ENCODE assay signal across 1 cellular context in the genomic region with DNA sequence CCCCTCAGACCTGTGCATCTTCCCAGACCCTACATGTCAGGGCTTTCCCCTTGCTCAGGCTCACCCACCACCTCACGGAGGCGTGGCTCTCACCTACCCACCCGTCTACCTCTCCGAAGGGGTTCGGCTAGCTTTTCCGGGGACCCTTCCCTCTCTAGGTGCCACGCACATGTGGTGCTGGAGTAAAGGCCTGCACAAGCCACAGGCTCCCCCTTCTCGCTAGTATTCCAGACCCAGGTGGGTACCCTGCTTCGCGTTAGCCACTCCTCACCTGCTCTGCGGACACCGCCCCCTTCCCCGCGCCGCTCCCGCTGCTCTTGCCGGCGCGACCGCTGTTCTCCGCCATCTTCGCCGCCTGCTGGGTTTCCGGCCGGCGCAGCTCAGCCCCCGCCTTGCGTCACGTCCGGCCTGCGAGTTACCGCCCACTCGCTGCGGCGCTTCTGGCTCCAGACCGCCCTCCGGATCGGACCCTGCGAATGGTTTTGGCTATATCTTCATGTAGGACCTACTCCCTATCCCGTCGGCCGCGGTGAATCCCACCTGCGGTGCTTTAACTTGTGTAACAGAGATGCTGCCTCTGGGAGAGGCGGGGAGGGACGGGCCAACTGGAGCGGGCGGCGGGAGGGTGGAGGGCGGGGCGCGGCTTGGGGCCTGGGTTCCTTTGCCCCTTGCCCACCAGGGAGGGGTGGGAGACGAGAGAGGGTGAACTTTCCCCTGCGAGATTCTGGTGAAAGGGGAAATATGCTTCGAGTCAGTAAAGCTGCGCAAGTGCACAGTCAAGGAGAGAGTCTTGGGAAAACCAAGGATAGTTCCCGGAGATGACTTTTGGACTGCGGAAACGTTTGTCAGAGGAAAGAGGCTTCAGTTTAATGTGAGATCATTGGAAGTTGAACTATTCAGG.
TF ChIP-seq lines count a peak whose summit lies in the region.

A gene with protein sequence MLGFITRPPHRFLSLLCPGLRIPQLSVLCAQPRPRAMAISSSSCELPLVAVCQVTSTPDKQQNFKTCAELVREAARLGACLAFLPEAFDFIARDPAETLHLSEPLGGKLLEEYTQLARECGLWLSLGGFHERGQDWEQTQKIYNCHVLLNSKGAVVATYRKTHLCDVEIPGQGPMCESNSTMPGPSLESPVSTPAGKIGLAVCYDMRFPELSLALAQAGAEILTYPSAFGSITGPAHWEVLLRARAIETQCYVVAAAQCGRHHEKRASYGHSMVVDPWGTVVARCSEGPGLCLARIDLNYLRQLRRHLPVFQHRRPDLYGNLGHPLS (plus strand): TSS at position 425 of the 901 bp plus-strand sequence. CDS start 72 bp downstream, at position 497.
A gene with protein sequence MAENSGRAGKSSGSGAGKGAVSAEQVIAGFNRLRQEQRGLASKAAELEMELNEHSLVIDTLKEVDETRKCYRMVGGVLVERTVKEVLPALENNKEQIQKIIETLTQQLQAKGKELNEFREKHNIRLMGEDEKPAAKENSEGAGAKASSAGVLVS (minus strand): TSS at position 357 of the 901 bp plus-strand sequence. CDS start 11 bp downstream, at position 346.

TF ChIP-seq in K562, 482 proteins besides CTCF, POLR2A, EP300 and RAD21 (continued from another document and continues in another):
- TF ChIP-seq MYBL2 (IDR thresholded peaks at IDR 0.05; ENCODE audit: low read depth) (no peak), MYBL2 (CRISPR knock-in tag; IDR thresholded peaks at IDR 0.05; ENCODE audit: borderline replicate concordance) (no peak), ZFP30 (CRISPR knock-in tag; IDR thresholded peaks at IDR 0.05; ENCODE audit: borderline replicate concordance) (no peak), ZNF445 (CRISPR knock-in tag; IDR thresholded peaks at IDR 0.05; ENCODE audit: low read depth) (no peak), HNRNPLL (IDR thresholded peaks at IDR 0.05; ENCODE audit: low read depth, low read length, poor library complexity, severe bottlenecking) (peak; percentile 85), SIN3A (IDR thresholded peaks at IDR 0.05; ENCODE audit: borderline replicate concordance in 2 of 2, control insufficient read depth in 1 of 2, low read depth in 2 of 2, low read length in 2 of 2) (peak; percentile 89 to 97; a peak in 2 of 4 replicates), NFE2 (IDR thresholded peaks at IDR 0.05; ENCODE audit: low read depth) (no peak), NR1H2 (CRISPR knock-in tag; IDR thresholded peaks at IDR 0.05) (0 out of 2 replicates have a peak, but pooled peaks have one; percentile 59), HCFC1 (IDR thresholded peaks at IDR 0.05; ENCODE audit: low read depth, low read length) (peak; percentile 65; the same call in 1 of the 2 replicates), RBBP5 (IDR thresholded peaks at IDR 0.05; ENCODE audit: borderline replicate concordance, insufficient read depth, low read length, poor library complexity, severe bottlenecking) (peak; percentile 95), ZBTB17 (CRISPR knock-in tag; IDR thresholded peaks at IDR 0.05) (peak; percentile 74), DPF2 (IDR thresholded peaks at IDR 0.05) (no peak), ATF7 (IDR thresholded peaks at IDR 0.05) (peak; percentile 49; the same call in 1 of the 2 replicates), ZNF23 (CRISPR knock-in tag; IDR thresholded peaks at IDR 0.05) (no peak), HDAC3 (IDR thresholded peaks at IDR 0.05; ENCODE audit: borderline replicate concordance, partially characterized antibody) (no peak), FUS (optimal IDR thresholded peaks at IDR 0.05; ENCODE audit: low read depth, low read length) (no peak), ELF2 (CRISPR knock-in tag; IDR thresholded peaks at IDR 0.05) (no peak), ZNF384 (IDR thresholded peaks at IDR 0.05; ENCODE audit: low read depth, low read length) (no peak), MAFF (IDR thresholded peaks at IDR 0.05; ENCODE audit: low read length) (no peak), ERF (CRISPR knock-in tag; IDR thresholded peaks at IDR 0.05) (0 out of 2 replicates have a peak, but pooled peaks have one; percentile 80), CHD4 (IDR thresholded peaks at IDR 0.05; ENCODE audit: insufficient read depth, insufficient replicate concordance, low read depth, low read length, poor library complexity, severe bottlenecking) (no peak), WHSC1 (IDR thresholded peaks at IDR 0.05; ENCODE audit: low read length) (no peak)
- TF ChIP-seq, protein P1, sequence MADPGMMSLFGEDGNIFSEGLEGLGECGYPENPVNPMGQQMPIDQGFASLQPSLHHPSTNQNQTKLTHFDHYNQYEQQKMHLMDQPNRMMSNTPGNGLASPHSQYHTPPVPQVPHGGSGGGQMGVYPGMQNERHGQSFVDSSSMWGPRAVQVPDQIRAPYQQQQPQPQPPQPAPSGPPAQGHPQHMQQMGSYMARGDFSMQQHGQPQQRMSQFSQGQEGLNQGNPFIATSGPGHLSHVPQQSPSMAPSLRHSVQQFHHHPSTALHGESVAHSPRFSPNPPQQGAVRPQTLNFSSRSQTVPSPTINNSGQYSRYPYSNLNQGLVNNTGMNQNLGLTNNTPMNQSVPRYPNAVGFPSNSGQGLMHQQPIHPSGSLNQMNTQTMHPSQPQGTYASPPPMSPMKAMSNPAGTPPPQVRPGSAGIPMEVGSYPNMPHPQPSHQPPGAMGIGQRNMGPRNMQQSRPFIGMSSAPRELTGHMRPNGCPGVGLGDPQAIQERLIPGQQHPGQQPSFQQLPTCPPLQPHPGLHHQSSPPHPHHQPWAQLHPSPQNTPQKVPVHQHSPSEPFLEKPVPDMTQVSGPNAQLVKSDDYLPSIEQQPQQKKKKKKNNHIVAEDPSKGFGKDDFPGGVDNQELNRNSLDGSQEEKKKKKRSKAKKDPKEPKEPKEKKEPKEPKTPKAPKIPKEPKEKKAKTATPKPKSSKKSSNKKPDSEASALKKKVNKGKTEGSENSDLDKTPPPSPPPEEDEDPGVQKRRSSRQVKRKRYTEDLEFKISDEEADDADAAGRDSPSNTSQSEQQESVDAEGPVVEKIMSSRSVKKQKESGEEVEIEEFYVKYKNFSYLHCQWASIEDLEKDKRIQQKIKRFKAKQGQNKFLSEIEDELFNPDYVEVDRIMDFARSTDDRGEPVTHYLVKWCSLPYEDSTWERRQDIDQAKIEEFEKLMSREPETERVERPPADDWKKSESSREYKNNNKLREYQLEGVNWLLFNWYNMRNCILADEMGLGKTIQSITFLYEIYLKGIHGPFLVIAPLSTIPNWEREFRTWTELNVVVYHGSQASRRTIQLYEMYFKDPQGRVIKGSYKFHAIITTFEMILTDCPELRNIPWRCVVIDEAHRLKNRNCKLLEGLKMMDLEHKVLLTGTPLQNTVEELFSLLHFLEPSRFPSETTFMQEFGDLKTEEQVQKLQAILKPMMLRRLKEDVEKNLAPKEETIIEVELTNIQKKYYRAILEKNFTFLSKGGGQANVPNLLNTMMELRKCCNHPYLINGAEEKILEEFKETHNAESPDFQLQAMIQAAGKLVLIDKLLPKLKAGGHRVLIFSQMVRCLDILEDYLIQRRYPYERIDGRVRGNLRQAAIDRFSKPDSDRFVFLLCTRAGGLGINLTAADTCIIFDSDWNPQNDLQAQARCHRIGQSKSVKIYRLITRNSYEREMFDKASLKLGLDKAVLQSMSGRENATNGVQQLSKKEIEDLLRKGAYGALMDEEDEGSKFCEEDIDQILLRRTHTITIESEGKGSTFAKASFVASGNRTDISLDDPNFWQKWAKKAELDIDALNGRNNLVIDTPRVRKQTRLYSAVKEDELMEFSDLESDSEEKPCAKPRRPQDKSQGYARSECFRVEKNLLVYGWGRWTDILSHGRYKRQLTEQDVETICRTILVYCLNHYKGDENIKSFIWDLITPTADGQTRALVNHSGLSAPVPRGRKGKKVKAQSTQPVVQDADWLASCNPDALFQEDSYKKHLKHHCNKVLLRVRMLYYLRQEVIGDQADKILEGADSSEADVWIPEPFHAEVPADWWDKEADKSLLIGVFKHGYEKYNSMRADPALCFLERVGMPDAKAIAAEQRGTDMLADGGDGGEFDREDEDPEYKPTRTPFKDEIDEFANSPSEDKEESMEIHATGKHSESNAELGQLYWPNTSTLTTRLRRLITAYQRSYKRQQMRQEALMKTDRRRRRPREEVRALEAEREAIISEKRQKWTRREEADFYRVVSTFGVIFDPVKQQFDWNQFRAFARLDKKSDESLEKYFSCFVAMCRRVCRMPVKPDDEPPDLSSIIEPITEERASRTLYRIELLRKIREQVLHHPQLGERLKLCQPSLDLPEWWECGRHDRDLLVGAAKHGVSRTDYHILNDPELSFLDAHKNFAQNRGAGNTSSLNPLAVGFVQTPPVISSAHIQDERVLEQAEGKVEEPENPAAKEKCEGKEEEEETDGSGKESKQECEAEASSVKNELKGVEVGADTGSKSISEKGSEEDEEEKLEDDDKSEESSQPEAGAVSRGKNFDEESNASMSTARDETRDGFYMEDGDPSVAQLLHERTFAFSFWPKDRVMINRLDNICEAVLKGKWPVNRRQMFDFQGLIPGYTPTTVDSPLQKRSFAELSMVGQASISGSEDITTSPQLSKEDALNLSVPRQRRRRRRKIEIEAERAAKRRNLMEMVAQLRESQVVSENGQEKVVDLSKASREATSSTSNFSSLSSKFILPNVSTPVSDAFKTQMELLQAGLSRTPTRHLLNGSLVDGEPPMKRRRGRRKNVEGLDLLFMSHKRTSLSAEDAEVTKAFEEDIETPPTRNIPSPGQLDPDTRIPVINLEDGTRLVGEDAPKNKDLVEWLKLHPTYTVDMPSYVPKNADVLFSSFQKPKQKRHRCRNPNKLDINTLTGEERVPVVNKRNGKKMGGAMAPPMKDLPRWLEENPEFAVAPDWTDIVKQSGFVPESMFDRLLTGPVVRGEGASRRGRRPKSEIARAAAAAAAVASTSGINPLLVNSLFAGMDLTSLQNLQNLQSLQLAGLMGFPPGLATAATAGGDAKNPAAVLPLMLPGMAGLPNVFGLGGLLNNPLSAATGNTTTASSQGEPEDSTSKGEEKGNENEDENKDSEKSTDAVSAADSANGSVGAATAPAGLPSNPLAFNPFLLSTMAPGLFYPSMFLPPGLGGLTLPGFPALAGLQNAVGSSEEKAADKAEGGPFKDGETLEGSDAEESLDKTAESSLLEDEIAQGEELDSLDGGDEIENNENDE (IDR thresholded peaks at IDR 0.05; ENCODE audit: low read depth, low read length), result no peak
- TF ChIP-seq, protein P2, sequence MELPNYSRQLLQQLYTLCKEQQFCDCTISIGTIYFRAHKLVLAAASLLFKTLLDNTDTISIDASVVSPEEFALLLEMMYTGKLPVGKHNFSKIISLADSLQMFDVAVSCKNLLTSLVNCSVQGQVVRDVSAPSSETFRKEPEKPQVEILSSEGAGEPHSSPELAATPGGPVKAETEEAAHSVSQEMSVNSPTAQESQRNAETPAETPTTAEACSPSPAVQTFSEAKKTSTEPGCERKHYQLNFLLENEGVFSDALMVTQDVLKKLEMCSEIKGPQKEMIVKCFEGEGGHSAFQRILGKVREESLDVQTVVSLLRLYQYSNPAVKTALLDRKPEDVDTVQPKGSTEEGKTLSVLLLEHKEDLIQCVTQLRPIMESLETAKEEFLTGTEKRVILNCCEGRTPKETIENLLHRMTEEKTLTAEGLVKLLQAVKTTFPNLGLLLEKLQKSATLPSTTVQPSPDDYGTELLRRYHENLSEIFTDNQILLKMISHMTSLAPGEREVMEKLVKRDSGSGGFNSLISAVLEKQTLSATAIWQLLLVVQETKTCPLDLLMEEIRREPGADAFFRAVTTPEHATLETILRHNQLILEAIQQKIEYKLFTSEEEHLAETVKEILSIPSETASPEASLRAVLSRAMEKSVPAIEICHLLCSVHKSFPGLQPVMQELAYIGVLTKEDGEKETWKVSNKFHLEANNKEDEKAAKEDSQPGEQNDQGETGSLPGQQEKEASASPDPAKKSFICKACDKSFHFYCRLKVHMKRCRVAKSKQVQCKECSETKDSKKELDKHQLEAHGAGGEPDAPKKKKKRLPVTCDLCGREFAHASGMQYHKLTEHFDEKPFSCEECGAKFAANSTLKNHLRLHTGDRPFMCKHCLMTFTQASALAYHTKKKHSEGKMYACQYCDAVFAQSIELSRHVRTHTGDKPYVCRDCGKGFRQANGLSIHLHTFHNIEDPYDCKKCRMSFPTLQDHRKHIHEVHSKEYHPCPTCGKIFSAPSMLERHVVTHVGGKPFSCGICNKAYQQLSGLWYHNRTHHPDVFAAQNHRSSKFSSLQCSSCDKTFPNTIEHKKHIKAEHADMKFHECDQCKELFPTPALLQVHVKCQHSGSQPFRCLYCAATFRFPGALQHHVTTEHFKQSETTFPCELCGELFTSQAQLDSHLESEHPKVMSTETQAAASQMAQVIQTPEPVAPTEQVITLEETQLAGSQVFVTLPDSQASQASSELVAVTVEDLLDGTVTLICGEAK (IDR thresholded peaks at IDR 0.05), result peak; percentile 93
- TF ChIP-seq, protein P2 (CRISPR knock-in tag; IDR thresholded peaks at IDR 0.05), result 0 out of 2 replicates have a peak, but pooled peaks have one; percentile 16
- TF ChIP-seq, protein P3, sequence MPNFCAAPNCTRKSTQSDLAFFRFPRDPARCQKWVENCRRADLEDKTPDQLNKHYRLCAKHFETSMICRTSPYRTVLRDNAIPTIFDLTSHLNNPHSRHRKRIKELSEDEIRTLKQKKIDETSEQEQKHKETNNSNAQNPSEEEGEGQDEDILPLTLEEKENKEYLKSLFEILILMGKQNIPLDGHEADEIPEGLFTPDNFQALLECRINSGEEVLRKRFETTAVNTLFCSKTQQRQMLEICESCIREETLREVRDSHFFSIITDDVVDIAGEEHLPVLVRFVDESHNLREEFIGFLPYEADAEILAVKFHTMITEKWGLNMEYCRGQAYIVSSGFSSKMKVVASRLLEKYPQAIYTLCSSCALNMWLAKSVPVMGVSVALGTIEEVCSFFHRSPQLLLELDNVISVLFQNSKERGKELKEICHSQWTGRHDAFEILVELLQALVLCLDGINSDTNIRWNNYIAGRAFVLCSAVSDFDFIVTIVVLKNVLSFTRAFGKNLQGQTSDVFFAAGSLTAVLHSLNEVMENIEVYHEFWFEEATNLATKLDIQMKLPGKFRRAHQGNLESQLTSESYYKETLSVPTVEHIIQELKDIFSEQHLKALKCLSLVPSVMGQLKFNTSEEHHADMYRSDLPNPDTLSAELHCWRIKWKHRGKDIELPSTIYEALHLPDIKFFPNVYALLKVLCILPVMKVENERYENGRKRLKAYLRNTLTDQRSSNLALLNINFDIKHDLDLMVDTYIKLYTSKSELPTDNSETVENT (CRISPR knock-in tag; IDR thresholded peaks at IDR 0.05), result peak; percentile 86
